ENCODE assay signal across 1 cellular context in genomic region chr5:95884511-95884910, GRCh38.
TF ChIP-seq lines count a peak whose summit lies in the region.

No MANE protein-coding gene starts in this region.

TF ChIP-seq in SK-N-SH, 30 proteins besides CTCF, POLR2A, EP300 and RAD21 (continued from another document):
- TF ChIP-seq REST (IDR thresholded peaks at IDR 0.05; ENCODE audit: low read depth, low read length) (no peak), TEAD4 (IDR thresholded peaks at IDR 0.05; ENCODE audit: borderline replicate concordance, insufficient read depth) (no peak), RXRA (IDR thresholded peaks at IDR 0.05; ENCODE audit: borderline replicate concordance, low read depth) (no peak), JUND (IDR thresholded peaks at IDR 0.05) (no peak), ELF1 (IDR thresholded peaks at IDR 0.05) (no peak), YY1 (IDR thresholded peaks at IDR 0.05; ENCODE audit: low read depth) (no peak), USF1 (IDR thresholded peaks at IDR 0.05; ENCODE audit: borderline replicate concordance, low read depth) (no peak)
